ENCODE assay signal across 15 cellular contexts in genomic region chr1:89068291-89068690, GRCh38. TPM values are rescaled to one million over a fixed set of nuclear protein-coding genes. Genes with fewer than 3 reads are reported as not detected.
A peak's percentile ranks its signal among the peaks of the same experiment; 100 is the strongest.
DNase-seq lines count a peak whose midpoint lies in the region; TF ChIP-seq lines count a peak whose summit lies in the region.
"Had no signal": no experiment of that assay in that cellular context is flagged by ENCODE, and none has a peak within 500 bp of the region (broad histone marks: within the 10 kb centered on the region; RNA-seq: fewer than 3 reads in every experiment).

No MANE protein-coding gene starts in this region.

- H3K9me2 ChIP-seq in Loucy (replicated peaks; ENCODE audit: low read depth, low read length) = no peaks in the 10 kb centered on the region

- H3K4me3 Mint-ChIP-seq in activated CD4-positive, alpha-beta T cell treated with anti-CD3 and anti-CD28 coated beads, Interleukin-2, amount 10 ng/mL, durations not matched to agents 24 days and 14 days = no peak overlapping the region
- no peak overlapping the region for H3K4me3 Mint-ChIP-seq in dendritic cell treated with granulocyte-macrophage colony-stimulating factor and Interleukin-4, amounts not matched to agents 40 ng/mL and 50 ng/mL, for 4 days
- H3K4me3 Mint-ChIP-seq in osteocyte (ENCODE audit: unreplicated experiment) = no peak overlapping the region

- H3K27me3 Mint-ChIP-seq in activated CD4-positive, alpha-beta T cell treated with anti-CD3 and anti-CD28 coated beads, Interleukin-2, amount 10 ng/mL, durations not matched to agents 24 days and 14 days = no peaks in the 10 kb centered on the region
- peaks cover 4% of the 10 kb centered on the region for H3K27me3 Mint-ChIP-seq in dendritic cell treated with granulocyte-macrophage colony-stimulating factor and Interleukin-4, amounts not matched to agents 40 ng/mL and 50 ng/mL, for 4 days
- H3K27me3 Mint-ChIP-seq in osteocyte (ENCODE audit: unreplicated experiment) = peaks cover 9% of the 10 kb centered on the region

- no peak for DNase-seq in activated CD4-positive, alpha-beta T cell treated with anti-CD3 and anti-CD28 coated beads, Interleukin-2, amount 10 ng/mL, durations not matched to agents 24 days and 14 days
- no peak for DNase-seq in activated CD4-positive, alpha-beta T cell treated with anti-CD3 and anti-CD28 coated beads, Interleukin-2, amount 50 U/mL, for 48 hours
- DNase-seq in skeletal muscle cell (ENCODE audit: low read depth) (peak; percentile 31), ecto neural progenitor cell (ENCODE audit: low spot score) (no peak), NCI-H774 (lab: John Stamatoyannopoulos, UW) (no peak), osteocyte (ENCODE audit: extremely low spot score, unreplicated experiment) (no peak)
- DNase-seq: activated CD8-positive, alpha-beta memory T cell treated with anti-CD3 and anti-CD28 coated beads, Interleukin-2, amount 50 U/mL, for 48 hours; central memory CD4-positive, alpha-beta T cell; MV-4-11; NCI-H2227 treated with DMSO at 0.1 percent for 48 hours; Peyer's patch; T1000; upper lobe of left lung had no signal

- H4K20me1 ChIP-seq in Loucy (ENCODE audit: insufficient read depth, low read length, poor library complexity, severe bottlenecking) = no peaks in the 10 kb centered on the region

- H3K27me3 ChIP-seq in Loucy (ENCODE audit: insufficient read depth, low read length, poor library complexity, severe bottlenecking) = no peaks in the 10 kb centered on the region
- H3K27me3 ChIP-seq: Peyer's patch, upper lobe of left lung had no signal

- no peaks in the 10 kb centered on the region for H3K36me3 ChIP-seq in Loucy (ENCODE audit: insufficient read depth, low read length)
- H3K36me3 ChIP-seq: Peyer's patch, upper lobe of left lung had no signal

- peaks cover 24% of the 10 kb centered on the region for H3K4me1 ChIP-seq in Loucy (ENCODE audit: insufficient read depth, low read length, poor library complexity, severe bottlenecking)

- H3K9me3 Mint-ChIP-seq in activated CD4-positive, alpha-beta T cell treated with anti-CD3 and anti-CD28 coated beads, Interleukin-2, amount 10 ng/mL, durations not matched to agents 24 days and 14 days = peaks cover 15% of the 10 kb centered on the region
- no peaks in the 10 kb centered on the region for H3K9me3 Mint-ChIP-seq in dendritic cell treated with granulocyte-macrophage colony-stimulating factor and Interleukin-4, amounts not matched to agents 40 ng/mL and 50 ng/mL, for 4 days
- H3K9me3 Mint-ChIP-seq in osteocyte (ENCODE audit: unreplicated experiment) = no peaks in the 10 kb centered on the region

- H3K4me1 Mint-ChIP-seq in activated CD4-positive, alpha-beta T cell treated with anti-CD3 and anti-CD28 coated beads, Interleukin-2, amount 10 ng/mL, durations not matched to agents 24 days and 14 days = peaks cover 38% of the 10 kb centered on the region
- peaks cover 25% of the 10 kb centered on the region for H3K4me1 Mint-ChIP-seq in dendritic cell treated with granulocyte-macrophage colony-stimulating factor and Interleukin-4, amounts not matched to agents 40 ng/mL and 50 ng/mL, for 4 days (ENCODE audit: low read depth)
- H3K4me1 Mint-ChIP-seq in osteocyte (ENCODE audit: unreplicated experiment) = peaks cover 27% of the 10 kb centered on the region

- no peak overlapping the region for H3K4me3 ChIP-seq in Loucy (ENCODE audit: low read length, poor library complexity, severe bottlenecking)
- H3K4me3 ChIP-seq in skeletal muscle cell (ENCODE audit: low read depth, low read length) = no peak overlapping the region
- H3K4me3 ChIP-seq: Peyer's patch, upper lobe of left lung had no signal

- intact Hi-C loops in activated CD4-positive, alpha-beta T cell treated with anti-CD3 and anti-CD28 coated beads, Interleukin-2, amount 10 ng/mL, durations not matched to agents 24 days and 14 days (cut with micrococcal nuclease) = no loop called here
- intact Hi-C loops in dendritic cell treated with granulocyte-macrophage colony-stimulating factor and Interleukin-4, amounts not matched to agents 40 ng/mL and 50 ng/mL, for 4 days (cut with micrococcal nuclease) = no loop called here

- no peaks in the 10 kb centered on the region for H3K9me3 ChIP-seq in Loucy (ENCODE audit: insufficient read depth, low read depth, low read length)
- H3K9me3 ChIP-seq: Peyer's patch, upper lobe of left lung had no signal

- peak overlapping the region; percentile 6 for H3K4me2 ChIP-seq in Loucy (ENCODE audit: low read depth, low read length, poor library complexity, severe bottlenecking)

- peak overlapping the region; percentile 0 for H3K27ac Mint-ChIP-seq in activated CD4-positive, alpha-beta T cell treated with anti-CD3 and anti-CD28 coated beads, Interleukin-2, amount 10 ng/mL, durations not matched to agents 24 days and 14 days
- H3K27ac Mint-ChIP-seq in dendritic cell treated with granulocyte-macrophage colony-stimulating factor and Interleukin-4, amounts not matched to agents 40 ng/mL and 50 ng/mL, for 4 days = peak overlapping the region; percentile 6
- H3K27ac Mint-ChIP-seq in osteocyte (ENCODE audit: unreplicated experiment) = no peak overlapping the region

- no peaks in the 10 kb centered on the region for H3F3A ChIP-seq in Loucy (ENCODE audit: low read depth)

- H2AFZ ChIP-seq in Loucy (ENCODE audit: low read length) = peak overlapping the region; percentile 91

- TF ChIP-seq CTCF in Loucy (conservative IDR thresholded peaks at IDR 0.05; ENCODE audit: low read length) (no peak), osteocyte (IDR thresholded peaks at IDR 0.05) (no peak)

- H3K9ac ChIP-seq in Loucy (ENCODE audit: low read depth, low read length, poor library complexity, severe bottlenecking) = no peak overlapping the region

- H3K79me2 ChIP-seq in Loucy (ENCODE audit: insufficient read depth, low read length) = no peaks in the 10 kb centered on the region

- H3K36me3 Mint-ChIP-seq in activated CD4-positive, alpha-beta T cell treated with anti-CD3 and anti-CD28 coated beads, Interleukin-2, amount 10 ng/mL, durations not matched to agents 24 days and 14 days (ENCODE audit: low read depth) = peaks cover 4% of the 10 kb centered on the region
- no peaks in the 10 kb centered on the region for H3K36me3 Mint-ChIP-seq in dendritic cell treated with granulocyte-macrophage colony-stimulating factor and Interleukin-4, amounts not matched to agents 40 ng/mL and 50 ng/mL, for 4 days (ENCODE audit: low read depth)
- H3K36me3 Mint-ChIP-seq in osteocyte (ENCODE audit: unreplicated experiment) = no peaks in the 10 kb centered on the region

RNA-seq across cellular contexts. Expression of gene GBP1, which starts 3.3 kb away (rescaled TPM):
- total RNA-seq in activated CD4-positive, alpha-beta T cell treated with anti-CD3 and anti-CD28 coated beads, Interleukin-2, amount 10 ng/mL, durations not matched to agents 24 days and 14 days = 36.9 and 38.3 TPM in 2 replicates
- 24.4 and 26.3 TPM in 2 replicates for total RNA-seq in osteocyte

RNA-seq across cellular contexts. Expression of gene GBP3, which starts 45.6 kb away (rescaled TPM):
- 7.1 and 8.1 TPM in 2 replicates for total RNA-seq in activated CD4-positive, alpha-beta T cell treated with anti-CD3 and anti-CD28 coated beads, Interleukin-2, amount 10 ng/mL, durations not matched to agents 24 days and 14 days
- total RNA-seq in osteocyte = 16.2 and 18.3 TPM in 2 replicates

RNA-seq across cellular contexts. Expression of gene GBP2, which starts 57.6 kb away (rescaled TPM):
- total RNA-seq in activated CD4-positive, alpha-beta T cell treated with anti-CD3 and anti-CD28 coated beads, Interleukin-2, amount 10 ng/mL, durations not matched to agents 24 days and 14 days = 168 and 169 TPM in 2 replicates
- total RNA-seq in osteocyte = 1.4 and 1.6 TPM in 2 replicates

Comparison
In these comparisons a context has a peak if more than half of its experiments do, and no peak if none do; other contexts are left out.
1. RNA of gene GBP2, which starts 57.6 kb away (total RNA-seq): 168 to 169 TPM in activated CD4-positive, alpha-beta T cell treated with anti-CD3 and anti-CD28 coated beads, Interleukin-2, amount 10 ng/mL, durations not matched to agents 24 days and 14 days; 1.4 to 1.6 TPM in osteocyte; every median in the first group is over 10 times any median in the second.